10 cellular contexts compared by ENCODE assay signal in the genomic region with DNA sequence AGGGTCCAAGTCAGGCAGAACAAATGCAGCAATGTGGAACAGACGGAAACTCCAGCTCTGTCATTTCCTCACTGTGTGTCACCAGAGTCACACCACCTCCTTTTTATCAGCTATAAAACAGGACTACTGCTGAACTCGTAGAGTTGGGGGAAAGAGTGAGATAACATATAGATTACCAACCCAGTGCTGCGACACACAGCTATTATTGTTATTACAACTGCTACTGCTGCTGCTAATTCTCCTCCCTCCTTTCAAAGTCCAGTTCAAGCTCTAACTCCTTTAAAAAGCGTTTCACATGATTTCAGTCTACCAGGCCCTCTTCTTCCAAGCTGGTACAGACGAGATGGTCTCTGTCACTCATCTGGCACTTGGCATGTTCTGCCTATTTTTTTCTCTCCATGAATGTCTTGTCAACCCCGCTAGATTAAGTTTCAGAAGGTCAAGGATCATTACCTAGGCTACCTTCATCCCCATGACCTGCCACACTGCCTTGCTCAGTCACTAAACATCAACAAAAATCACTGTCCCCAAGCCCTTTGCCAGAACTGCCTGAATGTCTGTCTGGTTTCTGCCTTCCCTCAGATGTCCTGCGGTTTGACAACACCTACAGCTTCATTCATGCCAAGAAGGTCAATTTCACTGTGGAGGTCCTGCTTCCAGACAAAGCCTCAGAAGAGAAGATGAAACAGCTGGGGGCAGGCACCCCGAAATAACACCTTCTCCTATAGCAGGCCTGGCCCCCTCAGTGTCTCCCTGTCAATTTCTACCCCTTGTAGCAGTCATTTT. TPM values are rescaled to one million over a fixed set of nuclear protein-coding genes. Genes with fewer than 3 reads are reported as not detected.
A peak's percentile ranks its signal among the peaks of the same experiment; 100 is the strongest.
DNase-seq lines count a peak whose midpoint lies in the region; ATAC-seq and TF ChIP-seq lines count a peak whose summit lies in the region.
"Had no signal": no experiment of that assay in that cellular context is flagged by ENCODE, and none has a peak within 500 bp of the region (broad histone marks: within the 10 kb centered on the region; RNA-seq: fewer than 3 reads in every experiment).

No MANE protein-coding gene starts in this region.

- peaks cover 19% of the 10 kb centered on the region for H3K4me1 ChIP-seq in iPS-18a (ENCODE audit: control insufficient read depth, low read depth, low read length)

- no peaks in the 10 kb centered on the region for H3K9me3 Mint-ChIP-seq in activated CD4-positive, alpha-beta memory T cell treated with anti-CD3 and anti-CD28 coated beads for 36 hours
- no peaks in the 10 kb centered on the region for H3K9me3 Mint-ChIP-seq in stimulated activated memory B cell treated with anti-CD40 and anti-IgM and Interleukin-4, amounts not matched to agents 10 μg/mL and 1 μg/mL and 100 μg/mL, for 72 hours

- peaks cover 52% of the 10 kb centered on the region for H3K4me1 Mint-ChIP-seq in activated CD4-positive, alpha-beta memory T cell treated with anti-CD3 and anti-CD28 coated beads for 36 hours (ENCODE audit: low read depth)
- H3K4me1 Mint-ChIP-seq in stimulated activated memory B cell treated with anti-CD40 and anti-IgM and Interleukin-4, amounts not matched to agents 10 μg/mL and 1 μg/mL and 100 μg/mL, for 72 hours, result peaks cover 45% of the 10 kb centered on the region

- intact Hi-C loops in activated CD4-positive, alpha-beta memory T cell treated with anti-CD3 and anti-CD28 coated beads for 36 hours (cut with micrococcal nuclease), result loop anchor here (5.0 to 10.0 kb wide), 2 partner anchors 75 to 257 kb away; no protein-coding TSS in a partner anchor

- DNase-seq in HT-29 (ENCODE audit: low spot score) (peak; percentile 12), dedifferentiated amniotic fluid mesenchymal stem cell (ENCODE audit: extremely low spot score) (no peak), GM20000 (ENCODE audit: low spot score) (no peak)
- DNase-seq in activated CD4-positive, alpha-beta memory T cell treated with anti-CD3 and anti-CD28 coated beads for 36 hours, result peak; percentile 43
- DNase-seq in activated CD8-positive, alpha-beta memory T cell treated with anti-CD3 and anti-CD28 coated beads, Interleukin-2, amount 50 U/mL, for 4 hours, result no peak

- TF ChIP-seq CTCF in GM20000 (IDR thresholded peaks at IDR 0.05; ENCODE audit: extremely low read depth, missing control alignments), result no peak

- CTCF ChIA-PET in activated CD4-positive, alpha-beta memory T cell treated with anti-CD3 and anti-CD28 coated beads for 36 hours (lab: Charles Lee), result interaction anchor here (1.0 to 7.5 kb wide), 7 partner anchors 13 to 167 kb away, joined by 3 to 113 read pairs (median 5); partner anchors contain the start of genes CASTOR1, RNF215 and SEC14L2

- no peaks in the 10 kb centered on the region for H3K9me3 ChIP-seq in iPS-18a (ENCODE audit: control insufficient read depth, low read depth, low read length)

- H3K27ac ChIP-seq in iPS-18a (ENCODE audit: low read length), result no peak overlapping the region

- peak overlapping the region; percentile 95 for H3K27ac Mint-ChIP-seq in activated CD4-positive, alpha-beta memory T cell treated with anti-CD3 and anti-CD28 coated beads for 36 hours
- peak overlapping the region; percentile 94 for H3K27ac Mint-ChIP-seq in stimulated activated memory B cell treated with anti-CD40 and anti-IgM and Interleukin-4, amounts not matched to agents 10 μg/mL and 1 μg/mL and 100 μg/mL, for 72 hours

- H3K36me3 Mint-ChIP-seq in activated CD4-positive, alpha-beta memory T cell treated with anti-CD3 and anti-CD28 coated beads for 36 hours, result peaks cover 31% of the 10 kb centered on the region
- peaks cover 2% of the 10 kb centered on the region for H3K36me3 Mint-ChIP-seq in stimulated activated memory B cell treated with anti-CD40 and anti-IgM and Interleukin-4, amounts not matched to agents 10 μg/mL and 1 μg/mL and 100 μg/mL, for 72 hours

- no peak for ATAC-seq in stimulated activated memory B cell treated with anti-CD40 and anti-IgM and Interleukin-4, amounts not matched to agents 10 μg/mL and 1 μg/mL and 100 μg/mL, for 72 hours
- ATAC-seq in HG02981 (IDR thresholded peaks at IDR 0.05; ENCODE audit: unreplicated experiment), result no peak

- no peaks in the 10 kb centered on the region for H3K27me3 Mint-ChIP-seq in activated CD4-positive, alpha-beta memory T cell treated with anti-CD3 and anti-CD28 coated beads for 36 hours
- H3K27me3 Mint-ChIP-seq in stimulated activated memory B cell treated with anti-CD40 and anti-IgM and Interleukin-4, amounts not matched to agents 10 μg/mL and 1 μg/mL and 100 μg/mL, for 72 hours, result no peaks in the 10 kb centered on the region

- H3K9ac ChIP-seq in iPS-18a (ENCODE audit: low read length), result peak overlapping the region; percentile 95

- H3K27me3 ChIP-seq in iPS-18a (ENCODE audit: control insufficient read depth, insufficient read depth, low read length), result no peaks in the 10 kb centered on the region

- peak overlapping the region; percentile 89 for H3K4me3 ChIP-seq in iPS-18a (ENCODE audit: low read length)

- POLR2A ChIA-PET in activated CD4-positive, alpha-beta memory T cell treated with anti-CD3 and anti-CD28 coated beads for 36 hours (lab: Charles Lee), result interaction anchor here (0.5 to 6.0 kb wide), 12 partner anchors 11 to 157 kb away, joined by 3 to 53 read pairs (median 3); partner anchors contain the start of genes CCDC157, SEC14L2 and SF3A1

- peak overlapping the region; percentile 90 for H3K4me3 Mint-ChIP-seq in activated CD4-positive, alpha-beta memory T cell treated with anti-CD3 and anti-CD28 coated beads for 36 hours
- peak overlapping the region; percentile 99 for H3K4me3 Mint-ChIP-seq in stimulated activated memory B cell treated with anti-CD40 and anti-IgM and Interleukin-4, amounts not matched to agents 10 μg/mL and 1 μg/mL and 100 μg/mL, for 72 hours

- peaks cover 10% of the 10 kb centered on the region for H3K36me3 ChIP-seq in iPS-18a (ENCODE audit: control insufficient read depth, low read depth, low read length)

RNA-seq across cellular contexts. Expression of gene MTFP1, which starts 3.7 kb away (rescaled TPM):
- 43.7 and 46.8 TPM in 2 replicates for total RNA-seq in HT-29 (2014; rRNA removed; shearing (Covaris generic))
- 10 to 100 TPM; 50.5 to 54.5 TPM for total RNA-seq in activated CD4-positive, alpha-beta memory T cell treated with anti-CD3 and anti-CD28 coated beads for 36 hours

RNA-seq across cellular contexts. Expression of gene SEC14L2, which starts 25.1 kb away (rescaled TPM):
- total RNA-seq in HT-29 (2014; rRNA removed; shearing (Covaris generic)), result 2.2 and 3.0 TPM in 2 replicates
- total RNA-seq in activated CD4-positive, alpha-beta memory T cell treated with anti-CD3 and anti-CD28 coated beads for 36 hours, result 10 to 100 TPM; 12.8 to 15.3 TPM

RNA-seq across cellular contexts. Expression of gene RNF215, which starts 34.7 kb away (rescaled TPM):
- total RNA-seq in HT-29 (2014; rRNA removed; shearing (Covaris generic)), result 4.8 and 9.5 TPM in 2 replicates
- 10 to 100 TPM in 1 of 2 experiments, 1 to 10 TPM in 1; 8.8 to 10.2 TPM for total RNA-seq in activated CD4-positive, alpha-beta memory T cell treated with anti-CD3 and anti-CD28 coated beads for 36 hours

RNA-seq across cellular contexts. Expression of gene SEC14L3, which starts 49.9 kb away (rescaled TPM):
- not detected in 2 replicates for total RNA-seq in HT-29 (2014; rRNA removed; shearing (Covaris generic))
- not detected for total RNA-seq in activated CD4-positive, alpha-beta memory T cell treated with anti-CD3 and anti-CD28 coated beads for 36 hours
- total RNA-seq: mononuclear cell; T-helper 2 cell treated with Interferon-gamma antibody and Interleukin-4, amounts not matched to agents 100 ng/mL and 5 ng/mL, for 36 hours had no signal

Comparison
In these comparisons a context has a peak if more than half of its experiments do, and no peak if none do; other contexts are left out.
1. DNase-seq: peak in HT-29 (single experiment) and activated CD4-positive, alpha-beta memory T cell treated with anti-CD3 and anti-CD28 coated beads for 36 hours (single experiment); none in dedifferentiated amniotic fluid mesenchymal stem cell (single experiment), activated CD8-positive, alpha-beta memory T cell treated with anti-CD3 and anti-CD28 coated beads, Interleukin-2, amount 50 U/mL, for 4 hours (single experiment) and GM20000 (single experiment).